16 cellular contexts compared by ENCODE assay signal in the genomic region with DNA sequence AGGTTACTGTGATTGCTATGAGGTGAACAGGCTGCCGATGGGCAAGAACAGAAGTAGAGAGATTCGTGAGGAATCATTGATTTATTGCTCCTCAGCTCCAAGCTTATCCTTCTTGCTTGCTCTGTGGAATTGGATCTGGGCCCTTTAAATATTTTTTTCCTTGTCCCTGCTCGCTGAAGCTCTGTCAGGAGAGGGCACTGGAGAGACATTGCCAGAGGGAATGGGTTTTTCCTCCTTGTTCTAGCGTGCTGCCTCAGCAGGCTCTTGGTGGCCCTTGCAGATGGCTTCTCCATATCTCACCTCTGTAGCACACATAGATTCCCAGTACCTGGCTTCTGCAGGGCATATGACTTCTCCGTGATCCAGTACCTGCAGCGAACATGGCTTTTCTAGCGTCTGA.
DNase-seq lines count a peak whose midpoint lies in the region; ATAC-seq and TF ChIP-seq lines count a peak whose summit lies in the region.
"Had no signal": no experiment of that assay in that cellular context is flagged by ENCODE, and none has a peak within 500 bp of the region (broad histone marks: within the 10 kb centered on the region; RNA-seq: fewer than 3 reads in every experiment).

No MANE protein-coding gene starts in this region.

- H3K27me3 ChIP-seq in AG04450 (ENCODE audit: control insufficient read depth, insufficient read depth, low read length) (no peaks in the 10 kb centered on the region), Panc1 (ENCODE audit: control insufficient read depth, insufficient read depth, low read length) (no peaks in the 10 kb centered on the region)

- H3K4me3 ChIP-seq in AG04450 (ENCODE audit: low read depth, low read length) (no peak overlapping the region), Panc1 (ENCODE audit: low read depth in 2 of 2, low read length in 2 of 2) (no peak overlapping the region), fibroblast of the aortic adventitia (ENCODE audit: low read depth, low read length) (no peak overlapping the region)

- no peaks in the 10 kb centered on the region for H3K4me1 ChIP-seq in Panc1 (ENCODE audit: control insufficient read depth, insufficient read depth, low read length)

- TF ChIP-seq CTCF in AG04450 (IDR thresholded peaks at IDR 0.05; ENCODE audit: low read depth, low read length) (peak; percentile 40), Panc1 (IDR thresholded peaks at IDR 0.05) (peak; percentile 41), fibroblast of the aortic adventitia (IDR thresholded peaks at IDR 0.05; ENCODE audit: insufficient read depth, low read length) (peak; percentile 41)

- POLR2A ChIA-PET in AG04450 (lab: Yijun Ruan, JAX), result no interaction called here
- POLR2A ChIA-PET in Panc1 (lab: Charles Lee), result no interaction called here

- H3K27ac ChIP-seq in AG04450 (ENCODE audit: low read depth, low read length), result no peak overlapping the region
- no peak overlapping the region for H3K27ac ChIP-seq in Panc1 (ENCODE audit: low read length)

- CTCF ChIA-PET in AG04450 (lab: Charles Lee) (interaction anchor here (1.9 kb wide), 1 partner anchor 830 kb away, joined by 5 read pairs; no protein-coding TSS in a partner anchor), Panc1 (lab: Charles Lee) (interaction anchor here (0.6 kb wide), 1 partner anchor 787 kb away, joined by 4 read pairs; no protein-coding TSS in a partner anchor)

- BruUV-seq in Panc1 (replicated peaks; lab: Mats Ljungman, UMichigan), result no TSS peak

- no peaks in the 10 kb centered on the region for H3K36me3 ChIP-seq in Panc1 (ENCODE audit: control insufficient read depth, insufficient read depth, low read length)

- intact Hi-C loops in Panc1 (cut with micrococcal nuclease; ENCODE audit: unreplicated experiment), result no loop called here

- DNase-seq in AG04450 (ENCODE audit: low read depth, low spot score) (no peak), ELR (ENCODE audit: low read depth) (peak; percentile 36), Panc1 (ENCODE audit: low read depth, low spot score) (no peak), fibroblast of the aortic adventitia (ENCODE audit: low read depth) (peak; percentile 25), NCI-H2081 (lab: John Stamatoyannopoulos, UW) (no peak), T-helper 2 cell (no peak)
- no peak for DNase-seq in activated CD4-positive, alpha-beta T cell treated with anti-CD3 and anti-CD28 coated beads, Interleukin-2, amount 50 U/mL, for 1 hour
- DNase-seq: activated CD4-positive, alpha-beta T cell treated with anti-CD3 and anti-CD28 coated beads, Interleukin-2, amount 50 U/mL, for 48 hours; activated gamma-delta T cell; midbrain; NK-92 treated with Interleukin-12 subunit alpha and Interleukin-12 subunit beta, amount 100 ng/mL, for 24 hours; posterior cingulate gyrus; stimulated activated CD4-positive, alpha-beta T cell treated with anti-CD3 and anti-CD28 coated beads, Interleukin-4, amount 100 ng/mL, for 24 hours; stimulated activated naive CD8-positive, alpha-beta T cell treated with anti-CD3 and anti-CD28 coated beads, Interleukin-15, Interleukin-2, amounts not matched to agents 100 U/mL and 50 U/mL, for 24 hours; T-cell had no signal

- H3K9me3 ChIP-seq in AG04450 (ENCODE audit: control insufficient read depth, insufficient read depth, low read length), result no peaks in the 10 kb centered on the region; the same call in 1 of the 2 replicates
- no peaks in the 10 kb centered on the region for H3K9me3 ChIP-seq in Panc1 (ENCODE audit: control insufficient read depth, insufficient read depth, low read depth, low read length)

- in situ Hi-C loops in Panc1 (cut with HindIII; ENCODE audit: low pct_unique_long_range_greater_than_20kb, low sequenced_read_pairs), result no loop called here

- no peak for ATAC-seq in Panc1
- ATAC-seq in GM18907 (IDR thresholded peaks at IDR 0.05; ENCODE audit: unreplicated experiment), result no peak
- ATAC-seq: stimulated activated naive CD8-positive, alpha-beta T cell treated with anti-CD3 and anti-CD28 coated beads, Interleukin-15, Interleukin-2, amounts not matched to agents 100 U/mL and 50 U/mL, for 24 hours; T-cell had no signal

Comparison
In these comparisons a context has a peak if more than half of its experiments do, and no peak if none do; other contexts are left out.
1. DNase-seq: peak in ELR (single experiment) and fibroblast of the aortic adventitia (single experiment); none in AG04450 (single experiment), Panc1 (single experiment), NCI-H2081 (0 of 2), T-helper 2 cell (0 of 5) and activated CD4-positive, alpha-beta T cell treated with anti-CD3 and anti-CD28 coated beads, Interleukin-2, amount 50 U/mL, for 1 hour (single experiment).
2. Peak in every context shown above with its lines, with median percentiles within 50 percentile points of each other: CTCF ChIP-seq.